In the genomic region with DNA sequence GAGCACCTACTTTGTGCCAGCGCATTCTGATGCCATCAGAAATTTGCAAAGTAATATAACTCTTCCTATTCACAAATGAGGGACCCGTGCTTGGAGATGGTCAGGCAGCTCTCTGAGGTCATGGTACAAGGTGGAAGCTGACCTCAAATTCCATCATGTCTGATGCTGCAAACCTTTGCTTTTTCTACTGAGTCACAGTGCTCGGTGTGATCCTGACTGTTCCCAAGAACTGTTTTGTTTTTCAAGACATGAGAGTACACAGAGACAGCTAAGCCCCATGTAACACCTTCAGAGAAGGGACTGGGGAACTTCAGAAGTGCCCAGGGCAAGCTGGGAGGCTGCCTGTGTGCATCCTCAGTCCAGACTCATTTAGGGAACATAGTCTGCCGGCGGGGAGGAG, we compare ENCODE assay signal across 17 cellular contexts.
"Had no signal": no experiment of that assay in that cellular context is flagged by ENCODE, and none has a peak within 500 bp of the region (broad histone marks: within the 10 kb centered on the region; RNA-seq: fewer than 3 reads in every experiment).

No MANE protein-coding gene starts in this region.

- H3K36me3 ChIP-seq: adrenal gland, colonic mucosa, upper lobe of right lung had no signal

- H3K9me3 ChIP-seq: adrenal gland, colonic mucosa, testis, upper lobe of right lung had no signal

- H3K4me1 Mint-ChIP-seq: memory B cell; stimulated activated memory B cell treated with anti-CD40 and anti-IgM and Interleukin-4, amounts not matched to agents 10 μg/mL and 1 μg/mL and 100 μg/mL, for 72 hours had no signal

- ATAC-seq: activated naive CD4-positive, alpha-beta T cell treated with anti-CD3 and anti-CD28 coated beads, Interleukin-2, amount 50 U/mL, for 72 hours; foreskin keratinocyte; left ventricle myocardium superior; sciatic nerve; stimulated activated memory B cell treated with anti-CD40 and anti-IgM and Interleukin-4, amounts not matched to agents 10 μg/mL and 1 μg/mL and 100 μg/mL, for 72 hours; upper lobe of right lung had no signal

- H3K4me3 ChIP-seq: adrenal gland, colonic mucosa, testis, upper lobe of right lung had no signal

- H3K27me3 ChIP-seq: adrenal gland, colonic mucosa, foreskin keratinocyte, testis, upper lobe of right lung had no signal

- H3K27ac ChIP-seq: adrenal gland, colonic mucosa, foreskin keratinocyte, testis, upper lobe of right lung had no signal

- H3K4me3 Mint-ChIP-seq: memory B cell; stimulated activated memory B cell treated with anti-CD40 and anti-IgM and Interleukin-4, amounts not matched to agents 10 μg/mL and 1 μg/mL and 100 μg/mL, for 72 hours had no signal

- DNase-seq: activated CD4-positive, alpha-beta T cell treated with anti-CD3 and anti-CD28 coated beads, Interleukin-2, amount 50 U/mL, for 1 hour; activated CD4-positive, CD25-positive, alpha-beta regulatory T cell treated with anti-CD3 and anti-CD28 coated beads, Interleukin-2, amount 50 U/mL, for 72 hours; activated CD8-positive, alpha-beta memory T cell treated with anti-CD3 and anti-CD28 coated beads, Interleukin-2, amount 50 U/mL, for 4 hours; activated gamma-delta T cell; activated T-cell treated with anti-CD3 and anti-CD28 coated beads, Interleukin-2, amount 50 U/mL, for 48 hours; adrenal gland; caudate nucleus; colonic mucosa; foreskin keratinocyte; left ventricle myocardium superior; stimulated activated CD4-positive, alpha-beta T cell treated with anti-CD3 and anti-CD28 coated beads, Interleukin-4, amount 100 ng/mL, for 24 hours; testis; upper lobe of right lung had no signal

- H3K9me3 Mint-ChIP-seq: stimulated activated memory B cell treated with anti-CD40 and anti-IgM and Interleukin-4, amounts not matched to agents 10 μg/mL and 1 μg/mL and 100 μg/mL, for 72 hours had no signal

- H3K27ac Mint-ChIP-seq: activated naive CD4-positive, alpha-beta T cell treated with anti-CD3 and anti-CD28 coated beads, Interleukin-2, amount 50 U/mL, for 72 hours; memory B cell; stimulated activated memory B cell treated with anti-CD40 and anti-IgM and Interleukin-4, amounts not matched to agents 10 μg/mL and 1 μg/mL and 100 μg/mL, for 72 hours had no signal

- H3K36me3 Mint-ChIP-seq: activated naive CD4-positive, alpha-beta T cell treated with anti-CD3 and anti-CD28 coated beads, Interleukin-2, amount 50 U/mL, for 72 hours; memory B cell; stimulated activated memory B cell treated with anti-CD40 and anti-IgM and Interleukin-4, amounts not matched to agents 10 μg/mL and 1 μg/mL and 100 μg/mL, for 72 hours had no signal

- H3K4me1 ChIP-seq: adrenal gland, colonic mucosa, foreskin keratinocyte, testis, upper lobe of right lung had no signal
